ENCODE assay signal across 8 cellular contexts in genomic region chr12:118376089-118377004, GRCh38. TPM values are rescaled to one million over a fixed set of nuclear protein-coding genes. Genes with fewer than 3 reads are reported as not detected.
DNase-seq lines count a peak whose midpoint lies in the region; ATAC-seq and TF ChIP-seq lines count a peak whose summit lies in the region.

Gene SUDS3 (plus strand): TSS chr12:118376555. CDS start chr12:118376692, 137 bp downstream.

- WGBS in mesodermal cell (ENCODE audit: insufficient coverage in 2 of 2), 2 experiments, result 0 to 1% methylated on average over 55 to 66 of the region's 102 CpGs

- H3K79me2 ChIP-seq in OCI-LY7 (ENCODE audit: insufficient read depth, low read depth, low read length), result peaks cover 36% of the 10 kb centered on the region

- peak within 1 kb of the TSS; percentile 57 for H3K27ac ChIP-seq in OCI-LY7 (ENCODE audit: low read depth, low read length, poor library complexity, severe bottlenecking)
- peak within 1 kb of the TSS; percentile 98 for H3K27ac ChIP-seq in mesodermal cell (ENCODE audit: low read depth, low read length, severe bottlenecking)

- H3K9me3 Mint-ChIP-seq in endothelial cell (ENCODE audit: unreplicated experiment), result no peaks in the 10 kb centered on the region

- peak within 1 kb of the TSS; percentile 89 for H3K27ac Mint-ChIP-seq in endothelial cell (ENCODE audit: unreplicated experiment)

- peak within 1 kb of the TSS; percentile 97 for H3K4me2 ChIP-seq in OCI-LY7 (ENCODE audit: low read length)

- POLR2A ChIA-PET in OCI-LY7 (lab: Charles Lee), result interaction anchor here (0.6 to 2.7 kb wide), 7 partner anchors 18 to 311 kb away, joined by 3 to 21 read pairs (median 3); no protein-coding TSS in a partner anchor

- H3K36me3 ChIP-seq in OCI-LY7 (ENCODE audit: insufficient read depth, low read length), result peaks cover 22% of the 10 kb centered on the region
- peaks cover 24% of the 10 kb centered on the region for H3K36me3 ChIP-seq in mesodermal cell (ENCODE audit: control insufficient read depth, insufficient read depth, low read length)

- DNase-seq in 8988T (peak; percentile 71), HuH-7 (ENCODE audit: low spot score) (peak; percentile 77), OCI-LY7 (ENCODE audit: low spot score) (peak; percentile 91), activated T-cell treated with anti-CD3 and anti-CD28 coated beads for 1 hour (ENCODE audit: low read depth) (peak; percentile 93), endothelial cell (ENCODE audit: low spot score) (peak; percentile 97)
- peak; percentile 91 for DNase-seq in stimulated activated CD8-positive, alpha-beta memory T cell treated with anti-CD3 and anti-CD28 coated beads, Interleukin-15, amount 100 ng/mL, for 24 hours (ENCODE audit: low read depth)

- no peaks in the 10 kb centered on the region for H3K36me3 Mint-ChIP-seq in endothelial cell (ENCODE audit: low read depth, unreplicated experiment)

- H4K20me1 ChIP-seq in OCI-LY7 (ENCODE audit: insufficient read depth, low read length), result peaks cover 5% of the 10 kb centered on the region; the same call in 1 of the 2 replicates

- TF ChIP-seq CTCF in OCI-LY7 (conservative IDR thresholded peaks at IDR 0.05; ENCODE audit: low read length) (peak; percentile 86), endothelial cell (IDR thresholded peaks at IDR 0.05; ENCODE audit: unreplicated experiment) (peak; percentile 96)

- H3K4me1 Mint-ChIP-seq in endothelial cell (ENCODE audit: unreplicated experiment), result peaks cover 7% of the 10 kb centered on the region

- CTCF ChIA-PET in OCI-LY7 (lab: Charles Lee; ENCODE audit: unreplicated experiment), result interaction anchor here (1.0 to 2.7 kb wide), 5 partner anchors 22 to 211 kb away, joined by 3 to 12 read pairs (median 3); no protein-coding TSS in a partner anchor

- H3K9me2 ChIP-seq in OCI-LY7 (ENCODE audit: insufficient read depth, low read length), result no peaks in the 10 kb centered on the region

- H3K4me3 Mint-ChIP-seq in endothelial cell (ENCODE audit: unreplicated experiment), result peak within 1 kb of the TSS; percentile 92

- H3K9me3 ChIP-seq in OCI-LY7 (ENCODE audit: low read length) (no peaks in the 10 kb centered on the region), mesodermal cell (ENCODE audit: control insufficient read depth, low read length) (no peaks in the 10 kb centered on the region)

- intact Hi-C loops in OCI-LY7 (cut with micrococcal nuclease; ENCODE audit: unreplicated experiment), result loop anchor here (1.0 kb wide), 3 partner anchors 194 to 255 kb away; no protein-coding TSS in a partner anchor

- H3K4me1 ChIP-seq in OCI-LY7 (ENCODE audit: insufficient read depth, low read length, poor library complexity, severe bottlenecking) (peaks cover 28% of the 10 kb centered on the region), mesodermal cell (ENCODE audit: control insufficient read depth, insufficient read depth, low read length, poor library complexity, severe bottlenecking) (no peaks in the 10 kb centered on the region)

- H3K27me3 Mint-ChIP-seq in endothelial cell (ENCODE audit: unreplicated experiment), result peaks cover 5% of the 10 kb centered on the region

- H3K4me3 ChIP-seq in OCI-LY7 (ENCODE audit: low read depth, low read length, poor library complexity, severe bottlenecking) (peak within 1 kb of the TSS; percentile 75), mesodermal cell (ENCODE audit: extremely low read depth, insufficient read depth, low read length, poor library complexity, severe bottlenecking) (peak within 1 kb of the TSS; percentile 83)

- no TSS peak for BruUV-seq in OCI-LY7 (replicated peaks; lab: Mats Ljungman, UMichigan)

- peak within 1 kb of the TSS; percentile 86 for H2AFZ ChIP-seq in OCI-LY7 (ENCODE audit: low read length)

- ATAC-seq in GM18520 (IDR thresholded peaks at IDR 0.05; ENCODE audit: unreplicated experiment), result peak; percentile 27

RNA-seq across cellular contexts. Expression of gene SUDS3, which starts in this region (rescaled TPM):
- total RNA-seq in OCI-LY7 (2014; rRNA removed; shearing (Covaris generic)), result 33.8 and 34.4 TPM in 2 replicates
- 39.1 and 45.2 TPM in 2 replicates for total RNA-seq in OCI-LY7 (2022)
- total RNA-seq in endothelial cell (ENCODE audit: unreplicated experiment), result 27.2 TPM
- polyA plus RNA-seq in mesodermal cell (2013, experiment 1 of 2), result 24.8 TPM
- polyA plus RNA-seq in mesodermal cell (2013, experiment 2 of 2), result 23.7 TPM

Comparison
In these comparisons a context has a peak if more than half of its experiments do, and no peak if none do; other contexts are left out.
1. Peak in every context shown above with its lines: DNase-seq, ATAC-seq, H3K4me3 ChIP-seq and H3K27ac ChIP-seq.